In genomic region chr7:47942651-47943050, GRCh38 we compare ENCODE assay signal across 1 cellular context. TPM values are rescaled to one million over a fixed set of nuclear protein-coding genes. Genes with fewer than 3 reads are reported as not detected.
"Had no signal": no experiment of that assay in that cellular context is flagged by ENCODE, and none has a peak within 500 bp of the region (broad histone marks: within the 10 kb centered on the region; RNA-seq: fewer than 3 reads in every experiment).

No MANE protein-coding gene starts in this region.

RNA-seq across cellular contexts. Expression of gene PKD1L1, which starts 5.6 kb away (rescaled TPM):
- total RNA-seq: HepG2 had no signal
